26 cellular contexts compared by ENCODE assay signal in the genomic region with DNA sequence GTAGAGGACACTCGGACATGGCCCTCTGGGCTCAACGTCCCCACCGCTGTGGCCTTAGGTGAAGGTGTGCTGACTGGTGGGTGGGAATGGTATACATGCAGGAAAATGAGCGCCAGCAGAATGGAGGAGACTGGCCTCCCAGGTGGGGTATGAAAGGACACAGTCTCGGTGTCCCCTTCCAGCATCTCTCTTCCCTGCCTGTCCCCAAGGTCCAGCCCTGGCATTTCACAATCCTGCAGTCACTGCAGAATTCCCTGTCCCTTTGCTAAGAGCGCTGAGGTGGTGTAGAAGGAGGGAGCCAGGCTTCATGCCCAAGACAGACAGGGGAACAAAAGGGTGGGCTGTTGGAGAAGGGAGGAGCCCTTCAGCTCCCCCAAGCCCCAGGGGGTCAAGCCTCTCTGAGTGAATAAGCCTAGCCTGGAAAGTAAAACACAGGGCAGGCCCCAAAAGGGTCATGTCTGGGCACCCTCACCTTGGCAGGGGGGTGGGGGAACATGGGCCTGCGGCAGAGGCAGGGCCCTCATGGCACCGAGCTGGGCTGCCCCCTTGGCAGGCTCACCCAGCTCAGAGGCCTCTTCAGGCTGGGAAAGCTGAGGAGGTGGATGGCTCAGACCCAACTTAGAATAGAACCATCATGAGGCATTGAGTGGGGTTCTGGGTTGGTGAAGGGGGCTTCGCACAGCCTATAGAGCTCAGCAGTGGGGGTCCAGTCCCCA. TPM values are rescaled to one million over a fixed set of nuclear protein-coding genes. Genes with fewer than 3 reads are reported as not detected.
DNase-seq lines count a peak whose midpoint lies in the region; ATAC-seq, FAIRE-seq and TF ChIP-seq lines count a peak whose summit lies in the region.
"Had no signal": no experiment of that assay in that cellular context is flagged by ENCODE, and none has a peak within 500 bp of the region (broad histone marks: within the 10 kb centered on the region; RNA-seq: fewer than 3 reads in every experiment).

No MANE protein-coding gene starts in this region.

- intact Hi-C loops in pancreas (cut with DNase I) (no loop called here), tibial artery (cut with DNase I; ENCODE audit: low total_unique reads) (no loop called here)

- DNase-seq in RWPE1 (ENCODE audit: low spot score) = no peak
- DNase-seq in pancreas = peak in 1 of 6 donors; percentile 52
- no peak for DNase-seq in tibial artery
- no peak for DNase-seq in GM10266 (ENCODE audit: extremely low spot score)
- DNase-seq in LoVo (ENCODE audit: low spot score) = no peak
- DNase-seq in NCI-H226 = no peak
- DNase-seq: activated CD4-positive, alpha-beta T cell treated with anti-CD3 and anti-CD28 coated beads, Interleukin-2, amount 50 U/mL, for 48 hours; activated naive CD4-positive, alpha-beta T cell treated with anti-CD3 and anti-CD28 coated beads, Interleukin-2, amount 10 ng/mL, durations not matched to agents 7 days and 5 days; activated T-cell treated with anti-CD3 and anti-CD28 coated beads, Interleukin-2, amount 50 U/mL, for 1 hour; BE2C; cortex of kidney; DMS 273 treated with DMSO at 0.1 percent for 48 hours; foreskin fibroblast; KG1; NCI-H1092; NCI-H2081 treated with DMSO at 0.1 percent for 48 hours; NCI-H524; SHP77 treated with DMSO at 0.1 percent for 48 hours; T-helper 1 cell had no signal

- POLR2A ChIA-PET in RWPE1 (lab: Yijun Ruan, JAX; ENCODE audit: low non-redundant PET) = no interaction called here

- 88 to 94% methylated on average over 9 of the region's 9 CpGs for WGBS in pancreas, 2 donors

- CTCF ChIA-PET in RWPE1 (lab: Yijun Ruan, JAX) = interaction anchor here (0.5 to 0.9 kb wide), 2 partner anchors 23 to 98 kb away, joined by 4 to 5 read pairs; no protein-coding TSS in a partner anchor

- no peak for ATAC-seq in pancreas

- H3K4me1 ChIP-seq in pancreas (peaks cover 15 to 26% (median 21%) of the 10 kb centered on the region in 3 donors), tibial artery (peaks cover 0 to 79% (median 59%) of the 10 kb centered on the region in 4 donors)

- H3K9me3 ChIP-seq in pancreas (no peaks in the 10 kb centered on the region), tibial artery (no peaks in the 10 kb centered on the region)
- H3K9me3 ChIP-seq: BE2C had no signal

- no peak for FAIRE-seq in pancreas (lab: Jason Lieb, UNC)
- FAIRE-seq: endothelial cell of umbilical vein, G401.6, GM12891 had no signal

- H3K27me3 ChIP-seq in pancreas (no peaks in the 10 kb centered on the region), tibial artery (no peaks in the 10 kb centered on the region)
- H3K27me3 ChIP-seq: BE2C had no signal

- peak overlapping the region; percentile 100 for H3K27ac ChIP-seq in RWPE1
- H3K27ac ChIP-seq in cingulate gyrus (ENCODE audit: low read depth, low read length) = peak overlapping the region; percentile 99
- peak overlapping the region; percentile 70 to 86 (median 80) for H3K27ac ChIP-seq in pancreas
- H3K27ac ChIP-seq in tibial artery = peak overlapping the region; percentile 74 to 89

- no peaks in the 10 kb centered on the region for H3K36me3 ChIP-seq in pancreas
- H3K36me3 ChIP-seq in tibial artery = no peaks in the 10 kb centered on the region
- H3K36me3 ChIP-seq: BE2C had no signal

- H3K4me3 ChIP-seq in pancreas (no peak overlapping the region), tibial artery (no peak overlapping the region)
- H3K4me3 ChIP-seq: smooth muscle cell had no signal

- TF ChIP-seq CTCF in RWPE1 (conservative IDR thresholded peaks at IDR 0.05; ENCODE audit: low read depth) (no peak), pancreas (IDR thresholded peaks at IDR 0.05) (no peak), tibial artery (IDR thresholded peaks at IDR 0.05) (no peak), GM10266 (IDR thresholded peaks at IDR 0.05; ENCODE audit: control insufficient read depth, insufficient read depth, low read depth, missing control alignments) (no peak)

RNA-seq across cellular contexts. Expression of gene TFEB, which starts 23.9 kb away (rescaled TPM):
- total RNA-seq in pancreas = 10 to 100 TPM in 3 of 6 donors, 1 to 10 TPM in 3; 6.5 to 16.2 (median 10.1) TPM
- 10 to 100 TPM; 27.4 to 49.4 TPM for polyA plus RNA-seq in pancreas

RNA-seq across cellular contexts. Expression of gene PGC, which starts 35.7 kb away (rescaled TPM):
- 10 to 100 TPM in 1 of 6 donors, 1 to 10 TPM in 5; 1.0 to 24.4 (median 3.2) TPM for total RNA-seq in pancreas
- 10 to 100 TPM in 1 of 2 donors, 1 to 10 TPM in 1; 1.5 to 33.6 TPM for polyA plus RNA-seq in pancreas
- total RNA-seq: endothelial cell of umbilical vein, liver, smooth muscle cell, urinary bladder had no signal
- polyA plus RNA-seq: endothelial cell of umbilical vein, smooth muscle cell, urinary bladder had no signal
